27 cellular contexts compared by ENCODE assay signal in genomic region chr15:84953726-84954125, GRCh38.
"Had no signal": no experiment of that assay in that cellular context is flagged by ENCODE, and none has a peak within 500 bp of the region (broad histone marks: within the 10 kb centered on the region; RNA-seq: fewer than 3 reads in every experiment).

No MANE protein-coding gene starts in this region.

- H3K9me3 Mint-ChIP-seq: activated naive CD4-positive, alpha-beta T cell treated with anti-CD3 and anti-CD28 coated beads for 36 hours; activated naive CD8-positive, alpha-beta T cell treated with anti-CD3 and anti-CD28 coated beads, Interleukin-2, amount 10 ng/mL, durations not matched to agents 7 days and 5 days; activated T-cell treated with anti-CD3 and anti-CD28 coated beads, Interleukin-2, amount 50 U/mL, for 72 hours; effector memory CD8-positive, alpha-beta T cell; naive thymus-derived CD4-positive, alpha-beta T cell; stimulated activated naive B cell treated with anti-CD40 and anti-IgM and Interleukin-4, amounts not matched to agents 10 μg/mL and 1 μg/mL and 100 μg/mL, for 72 hours had no signal

- H3K27me3 ChIP-seq: brain microvascular endothelial cell, gastroesophageal sphincter, stomach, testis, transverse colon had no signal

- H3K36me3 Mint-ChIP-seq: activated CD8-positive, alpha-beta memory T cell treated with anti-CD3 and anti-CD28 coated beads, Interleukin-2, amount 10 ng/mL, durations not matched to agents 7 days and 5 days; activated naive CD8-positive, alpha-beta T cell treated with anti-CD3 and anti-CD28 coated beads, Interleukin-2, amount 10 ng/mL, durations not matched to agents 7 days and 5 days; naive thymus-derived CD4-positive, alpha-beta T cell; stimulated activated naive B cell treated with anti-CD40 and anti-IgM and Interleukin-4, amounts not matched to agents 10 μg/mL and 1 μg/mL and 100 μg/mL, for 72 hours had no signal

- H3K4me1 ChIP-seq: testis had no signal

- DNase-seq: activated CD4-positive, alpha-beta T cell treated with anti-CD3 and anti-CD28 coated beads for 36 hours; activated CD4-positive, CD25-positive, alpha-beta regulatory T cell; activated CD8-positive, alpha-beta memory T cell treated with anti-CD3 and anti-CD28 coated beads, Interleukin-2, amount 10 ng/mL, durations not matched to agents 7 days and 5 days; activated CD8-positive, alpha-beta T cell treated with anti-CD3 and anti-CD28 coated beads, Interleukin-2, amount 10 ng/mL, durations not matched to agents 7 days and 5 days; activated naive CD4-positive, alpha-beta T cell treated with anti-CD3 and anti-CD28 coated beads for 36 hours; activated naive CD8-positive, alpha-beta T cell treated with anti-CD3 and anti-CD28 coated beads, Interleukin-2, amount 10 ng/mL, durations not matched to agents 7 days and 5 days; activated T-cell treated with anti-CD3 and anti-CD28 coated beads, Interleukin-2, amount 50 U/mL, for 72 hours; amniotic stem cell; brain microvascular endothelial cell; effector memory CD8-positive, alpha-beta T cell; hippocampal formation; left cardiac atrium; midbrain; naive thymus-derived CD4-positive, alpha-beta T cell; occipital lobe; right cardiac atrium; stimulated activated CD4-positive, alpha-beta T cell treated with anti-CD3 and anti-CD28 coated beads, Interleukin-15, amount 100 ng/mL, for 24 hours; stimulated activated CD4-positive, alpha-beta T cell treated with anti-CD3 and anti-CD28 coated beads, Interleukin-2, amount 100 ng/mL, for 24 hours; stimulated activated naive B cell treated with anti-CD40 and anti-IgM and Interleukin-4, amounts not matched to agents 10 μg/mL and 1 μg/mL and 100 μg/mL, for 72 hours; stomach; testis; transverse colon had no signal

- H3K36me3 ChIP-seq: brain microvascular endothelial cell, gastroesophageal sphincter, stomach, transverse colon had no signal

- H3K27ac ChIP-seq: brain microvascular endothelial cell, coronary artery, gastroesophageal sphincter, stomach, testis, transverse colon had no signal

- H3K9me3 ChIP-seq: gastroesophageal sphincter, stomach, testis, transverse colon had no signal

- H3K27ac Mint-ChIP-seq: activated CD4-positive, alpha-beta T cell treated with anti-CD3 and anti-CD28 coated beads for 36 hours; activated CD8-positive, alpha-beta memory T cell treated with anti-CD3 and anti-CD28 coated beads, Interleukin-2, amount 10 ng/mL, durations not matched to agents 7 days and 5 days; activated CD8-positive, alpha-beta T cell treated with anti-CD3 and anti-CD28 coated beads, Interleukin-2, amount 10 ng/mL, durations not matched to agents 7 days and 5 days; activated naive CD4-positive, alpha-beta T cell treated with anti-CD3 and anti-CD28 coated beads for 36 hours; activated naive CD8-positive, alpha-beta T cell treated with anti-CD3 and anti-CD28 coated beads, Interleukin-2, amount 10 ng/mL, durations not matched to agents 7 days and 5 days; activated T-cell treated with anti-CD3 and anti-CD28 coated beads, Interleukin-2, amount 50 U/mL, for 72 hours; effector memory CD8-positive, alpha-beta T cell; naive thymus-derived CD4-positive, alpha-beta T cell; stimulated activated naive B cell treated with anti-CD40 and anti-IgM and Interleukin-4, amounts not matched to agents 10 μg/mL and 1 μg/mL and 100 μg/mL, for 72 hours had no signal

- ATAC-seq: activated CD4-positive, alpha-beta T cell treated with anti-CD3 and anti-CD28 coated beads for 36 hours; activated CD8-positive, alpha-beta memory T cell treated with anti-CD3 and anti-CD28 coated beads, Interleukin-2, amount 10 ng/mL, durations not matched to agents 7 days and 5 days; activated CD8-positive, alpha-beta T cell treated with anti-CD3 and anti-CD28 coated beads, Interleukin-2, amount 10 ng/mL, durations not matched to agents 7 days and 5 days; activated T-cell treated with anti-CD3 and anti-CD28 coated beads, Interleukin-2, amount 50 U/mL, for 72 hours; effector memory CD8-positive, alpha-beta T cell; gastroesophageal sphincter; left cardiac atrium; naive thymus-derived CD4-positive, alpha-beta T cell; right cardiac atrium; stimulated activated naive B cell treated with anti-CD40 and anti-IgM and Interleukin-4, amounts not matched to agents 10 μg/mL and 1 μg/mL and 100 μg/mL, for 72 hours had no signal

- FAIRE-seq: astrocyte, keratinocyte, urothelium cell line had no signal

- H3K4me3 ChIP-seq: coronary artery, gastroesophageal sphincter, stomach, testis, transverse colon had no signal

- H3K4me3 Mint-ChIP-seq: activated CD4-positive, alpha-beta T cell treated with anti-CD3 and anti-CD28 coated beads for 36 hours; activated CD8-positive, alpha-beta memory T cell treated with anti-CD3 and anti-CD28 coated beads, Interleukin-2, amount 10 ng/mL, durations not matched to agents 7 days and 5 days; activated CD8-positive, alpha-beta T cell treated with anti-CD3 and anti-CD28 coated beads, Interleukin-2, amount 10 ng/mL, durations not matched to agents 7 days and 5 days; activated naive CD4-positive, alpha-beta T cell treated with anti-CD3 and anti-CD28 coated beads for 36 hours; activated naive CD8-positive, alpha-beta T cell treated with anti-CD3 and anti-CD28 coated beads, Interleukin-2, amount 10 ng/mL, durations not matched to agents 7 days and 5 days; activated T-cell treated with anti-CD3 and anti-CD28 coated beads, Interleukin-2, amount 50 U/mL, for 72 hours; effector memory CD8-positive, alpha-beta T cell; naive thymus-derived CD4-positive, alpha-beta T cell; stimulated activated naive B cell treated with anti-CD40 and anti-IgM and Interleukin-4, amounts not matched to agents 10 μg/mL and 1 μg/mL and 100 μg/mL, for 72 hours had no signal
